14 cellular contexts compared by ENCODE assay signal in the genomic region with DNA sequence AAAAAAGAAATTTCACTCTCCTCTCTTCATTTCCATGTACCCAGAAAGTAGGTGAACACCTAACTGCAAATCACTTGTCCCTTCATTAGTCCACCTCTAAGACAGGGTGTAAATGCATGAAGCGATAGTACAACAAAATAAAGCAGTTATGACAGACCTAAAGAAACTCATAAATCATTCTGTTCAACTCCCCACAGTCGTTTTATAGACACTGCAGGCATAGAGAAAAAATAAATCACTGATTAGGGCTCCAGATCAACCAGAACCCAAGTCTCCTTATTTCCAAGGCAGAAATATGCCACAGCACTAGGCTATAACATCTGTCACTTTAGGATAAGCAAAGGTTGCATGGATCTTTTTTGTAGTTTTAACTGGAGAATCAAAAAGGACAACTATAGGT. TPM values are rescaled to one million over a fixed set of nuclear protein-coding genes. Genes with fewer than 3 reads are reported as not detected.
DNase-seq lines count a peak whose midpoint lies in the region; ATAC-seq and TF ChIP-seq lines count a peak whose summit lies in the region.
"Had no signal": no experiment of that assay in that cellular context is flagged by ENCODE, and none has a peak within 500 bp of the region (broad histone marks: within the 10 kb centered on the region; RNA-seq: fewer than 3 reads in every experiment).

No MANE protein-coding gene starts in this region.

- H3K27me3 ChIP-seq in endocrine pancreas (ENCODE audit: control insufficient read depth, insufficient read depth, low read length) (no peaks in the 10 kb centered on the region), gastrocnemius medialis (no peaks in the 10 kb centered on the region)
- H3K27me3 ChIP-seq: tibial artery had no signal

- H3K27ac ChIP-seq in gastrocnemius medialis, result peak overlapping the region; percentile 1 to 90 (median 52)
- H3K27ac ChIP-seq: GM23248, SJSA1, tibial artery had no signal

- H3K4me3 ChIP-seq in endocrine pancreas (ENCODE audit: control insufficient read depth, insufficient read depth, low read length) (peak overlapping the region; percentile 93), gastrocnemius medialis (no peak overlapping the region)
- H3K4me3 ChIP-seq: GM23248, SJSA1, tibial artery had no signal

- peak; percentile 20 for DNase-seq in CD1c-positive myeloid dendritic cell (ENCODE audit: extremely low spot score)
- peak; percentile 34 for DNase-seq in NAMALWA (ENCODE audit: low spot score)
- no peak for DNase-seq in gastrocnemius medialis
- DNase-seq in midbrain (lab: John Stamatoyannopoulos, UW), result no peak
- DNase-seq in DMS114 treated with DMSO at 0.1 percent for 48 hours (lab: John Stamatoyannopoulos, UW; ENCODE audit: unreplicated experiment), result no peak
- DNase-seq in effector CD4-positive, alpha-beta T cell, result no peak
- DNase-seq: activated CD4-positive, alpha-beta T cell treated with anti-CD3 and anti-CD28 coated beads, Interleukin-2, amount 10 ng/mL, durations not matched to agents 7 days and 5 days; amygdala; GM23248; head of caudate nucleus; tibial artery had no signal

- TF ChIP-seq POLR2A in gastrocnemius medialis (IDR thresholded peaks at IDR 0.05), result no peak

- no peak overlapping the region for H3K9ac ChIP-seq in endocrine pancreas (ENCODE audit: control insufficient read depth, insufficient read depth, low read length)
- H3K9ac ChIP-seq: GM23248 had no signal

- no peak for ATAC-seq in gastrocnemius medialis
- no peak for ATAC-seq in HG03460 (IDR thresholded peaks at IDR 0.05; ENCODE audit: unreplicated experiment)

- in situ Hi-C loops in gastrocnemius medialis (cut with MboI; ENCODE audit: low sequenced_read_pairs in 4 of 4), result loop anchor here (5.0 to 25.0 kb wide), 5 partner anchors 366 to 819 kb away; no protein-coding TSS in a partner anchor

- no peaks in the 10 kb centered on the region for H3K9me3 ChIP-seq in endocrine pancreas (ENCODE audit: control insufficient read depth, low read length)
- no peaks in the 10 kb centered on the region for H3K9me3 ChIP-seq in gastrocnemius medialis
- H3K9me3 ChIP-seq: SJSA1, tibial artery had no signal

- H3K36me3 ChIP-seq in endocrine pancreas (ENCODE audit: control insufficient read depth, insufficient read depth, low read length) (no peaks in the 10 kb centered on the region), gastrocnemius medialis (no peaks in the 10 kb centered on the region)
- H3K36me3 ChIP-seq: SJSA1, tibial artery had no signal

- intact Hi-C loops in gastrocnemius medialis (cut with DNase I; ENCODE audit: low total_unique reads), result no loop called here

- H3K4me1 ChIP-seq in endocrine pancreas (ENCODE audit: control insufficient read depth, insufficient read depth, low read length) (peaks cover 32% of the 10 kb centered on the region), gastrocnemius medialis (peaks cover 0 to 17% of the 10 kb centered on the region in 2 donors)

- TF ChIP-seq CTCF in gastrocnemius medialis (IDR thresholded peaks at IDR 0.05 in 4 of 5, conservative IDR thresholded peaks at IDR 0.05 in 1 of 5), result no peak

RNA-seq across cellular contexts. Expression of a gene that starts 3.0 kb away (rescaled TPM):
- total RNA-seq in gastrocnemius medialis, result 1 to 10 TPM; 1.9 to 6.0 (median 5.2) TPM
- total RNA-seq: GM23248, SJSA1 had no signal

Comparison
In these comparisons a context has a peak if more than half of its experiments do, and no peak if none do; other contexts are left out.
1. DNase-seq: peak in CD1c-positive myeloid dendritic cell (single experiment) and NAMALWA (single experiment); none in gastrocnemius medialis (0 of 2), midbrain (single experiment), DMS114 treated with DMSO at 0.1 percent for 48 hours (single experiment) and effector CD4-positive, alpha-beta T cell (single experiment).